Comparison of ENCODE assay signal across 13 cellular contexts in genomic region chr1:167616521-167616920, GRCh38. TPM values are rescaled to one million over a fixed set of nuclear protein-coding genes. Genes with fewer than 3 reads are reported as not detected.
DNase-seq lines count a peak whose midpoint lies in the region; ATAC-seq and TF ChIP-seq lines count a peak whose summit lies in the region.
"Had no signal": no experiment of that assay in that cellular context is flagged by ENCODE, and none has a peak within 500 bp of the region (broad histone marks: within the 10 kb centered on the region; RNA-seq: fewer than 3 reads in every experiment).

No MANE protein-coding gene starts in this region.

- H3K27ac ChIP-seq in left ventricle myocardium inferior (replicated peaks) = peak overlapping the region; percentile 81
- H3K27ac ChIP-seq in mesendoderm (ENCODE audit: low read depth, low read length) = no peak overlapping the region
- H3K27ac ChIP-seq in tibial nerve = peak overlapping the region in 3 of 4 donors; percentile 54 to 79 (median 78)
- H3K27ac ChIP-seq: vagina had no signal

- TF ChIP-seq CTCF in left ventricle myocardium inferior (IDR thresholded peaks at IDR 0.05; ENCODE audit: borderline replicate concordance) (no peak), tibial nerve (IDR thresholded peaks at IDR 0.05) (no peak)

- peaks cover 10% of the 10 kb centered on the region for H3K9me3 Mint-ChIP-seq in activated CD8-positive, alpha-beta T cell treated with anti-CD3 and anti-CD28 coated beads, Interleukin-2, amount 10 ng/mL, durations not matched to agents 7 days and 5 days (ENCODE audit: insufficient read depth)

- no peak overlapping the region for H4K8ac ChIP-seq in mesendoderm (ENCODE audit: low read depth, low read length)

- H3K4ac ChIP-seq in mesendoderm (ENCODE audit: low read depth, low read length) = peak overlapping the region; percentile 62

- CTCF ChIA-PET in activated CD8-positive, alpha-beta T cell treated with anti-CD3 and anti-CD28 coated beads, Interleukin-2, amount 10 ng/mL, durations not matched to agents 7 days and 5 days (lab: Charles Lee) = interaction anchor here (1.1 to 5.2 kb wide), 10 partner anchors 8 to 348 kb away, joined by 3 to 57 read pairs (median 4); no protein-coding TSS in a partner anchor

- H2BK15ac ChIP-seq in mesendoderm (replicated peaks; ENCODE audit: low read depth) = no peak overlapping the region

- H3K36me3 ChIP-seq in left ventricle myocardium inferior (no peaks in the 10 kb centered on the region), mesendoderm (ENCODE audit: control insufficient read depth, insufficient read depth, low read length) (no peaks in the 10 kb centered on the region), tibial nerve (no peaks in the 10 kb centered on the region)
- H3K36me3 ChIP-seq: vagina had no signal

- H3K27me3 ChIP-seq in left ventricle myocardium inferior (ENCODE audit: low read depth) (no peaks in the 10 kb centered on the region), mesendoderm (ENCODE audit: insufficient read depth, low read length, poor library complexity) (no peaks in the 10 kb centered on the region), tibial nerve (no peaks in the 10 kb centered on the region)
- H3K27me3 ChIP-seq: vagina had no signal

- no peaks in the 10 kb centered on the region for H3K79me1 ChIP-seq in mesendoderm (ENCODE audit: low read length)

- peaks cover 5% of the 10 kb centered on the region for H3K9me3 ChIP-seq in left ventricle myocardium inferior (replicated peaks)
- no peaks in the 10 kb centered on the region for H3K9me3 ChIP-seq in tibial nerve
- H3K9me3 ChIP-seq: vagina had no signal

- no peak for TF ChIP-seq EP300 in tibial nerve (IDR thresholded peaks at IDR 0.05)

- POLR2A ChIA-PET in activated CD8-positive, alpha-beta T cell treated with anti-CD3 and anti-CD28 coated beads, Interleukin-2, amount 10 ng/mL, durations not matched to agents 7 days and 5 days (lab: Charles Lee) = interaction anchor here (1.2 to 3.6 kb wide), 3 partner anchors 12 to 20 kb away, joined by 4 to 47 read pairs (median 26); partner anchors contain the start of gene RCSD1

- no peaks in the 10 kb centered on the region for H3K27me3 Mint-ChIP-seq in activated CD8-positive, alpha-beta T cell treated with anti-CD3 and anti-CD28 coated beads, Interleukin-2, amount 10 ng/mL, durations not matched to agents 7 days and 5 days (ENCODE audit: low read depth)

- no peak overlapping the region for H2AK5ac ChIP-seq in mesendoderm (ENCODE audit: low read length)

- H3K36me3 Mint-ChIP-seq in activated CD8-positive, alpha-beta T cell treated with anti-CD3 and anti-CD28 coated beads, Interleukin-2, amount 10 ng/mL, durations not matched to agents 7 days and 5 days (ENCODE audit: low read depth) = peaks cover 17% of the 10 kb centered on the region

- H2BK120ac ChIP-seq in mesendoderm (ENCODE audit: low read depth, low read length) = no peak overlapping the region

- H3K79me2 ChIP-seq in mesendoderm (ENCODE audit: control insufficient read depth, insufficient read depth, low read length) = no peaks in the 10 kb centered on the region

- H3K56ac ChIP-seq in mesendoderm (ENCODE audit: low read length) = no peak overlapping the region

- H3K4me1 ChIP-seq in left ventricle myocardium inferior (peaks cover 38% of the 10 kb centered on the region), mesendoderm (ENCODE audit: control insufficient read depth, low read depth, low read length) (peaks cover 14% of the 10 kb centered on the region), tibial nerve (peaks cover 0 to 20% (median 13%) of the 10 kb centered on the region in 4 donors)

- H3K18ac ChIP-seq in mesendoderm (ENCODE audit: low read length) = no peak overlapping the region

- peak overlapping the region; percentile 68 for H3K4me3 Mint-ChIP-seq in activated CD8-positive, alpha-beta T cell treated with anti-CD3 and anti-CD28 coated beads, Interleukin-2, amount 10 ng/mL, durations not matched to agents 7 days and 5 days
- H3K4me3 Mint-ChIP-seq: endodermal cell had no signal

- intact Hi-C loops in left ventricle myocardium inferior (cut with micrococcal nuclease) (no loop called here), Right ventricle myocardium superior (cut with DNase I) (no loop called here)

- DNase-seq in left ventricle myocardium inferior (no peak), Right ventricle myocardium superior (no peak), mesendoderm (no peak), tibial nerve (ENCODE audit: low spot score in 2 of 2) (no peak), NCI-H526 (lab: John Stamatoyannopoulos, UW) (no peak), COR-L47 (lab: John Stamatoyannopoulos, UW) (no peak)
- no peak for DNase-seq in activated CD8-positive, alpha-beta T cell treated with anti-CD3 and anti-CD28 coated beads, Interleukin-2, amount 10 ng/mL, durations not matched to agents 7 days and 5 days
- DNase-seq: activated effector memory CD4-positive, alpha-beta T cell treated with anti-CD3 and anti-CD28 coated beads, Interleukin-2, amount 50 U/mL, for 16 hours; endodermal cell; NCI-H1417 treated with DMSO at 0.1 percent for 48 hours had no signal

- peaks cover 55% of the 10 kb centered on the region for H3K4me1 Mint-ChIP-seq in activated CD8-positive, alpha-beta T cell treated with anti-CD3 and anti-CD28 coated beads, Interleukin-2, amount 10 ng/mL, durations not matched to agents 7 days and 5 days (ENCODE audit: low read depth)

- no peak overlapping the region for H4K5ac ChIP-seq in mesendoderm (ENCODE audit: low read length)

- ATAC-seq in Right ventricle myocardium superior (ENCODE audit: poor library complexity) = no peak
- no peak for ATAC-seq in activated CD8-positive, alpha-beta T cell treated with anti-CD3 and anti-CD28 coated beads, Interleukin-2, amount 10 ng/mL, durations not matched to agents 7 days and 5 days
- ATAC-seq in HG02588 (IDR thresholded peaks at IDR 0.05; ENCODE audit: unreplicated experiment) = no peak

- no CpG with 5 or more reads among the region's 8 CpGs for WGBS in mesendoderm (ENCODE audit: extremely low coverage, insufficient coverage, low lambda C conversion rate)
- 87% methylated on average over 8 of the region's 8 CpGs for WGBS in tibial nerve, 2 donors

- no peak overlapping the region for H2BK5ac ChIP-seq in mesendoderm (ENCODE audit: low read length)

- no peak overlapping the region for H3K9ac ChIP-seq in mesendoderm (ENCODE audit: low read length)

- no peak overlapping the region for H3K4me3 ChIP-seq in left ventricle myocardium inferior
- H3K4me3 ChIP-seq in mesendoderm (ENCODE audit: low read length) = no peak overlapping the region
- H3K4me3 ChIP-seq in tibial nerve = peak overlapping the region in 1 of 4 donors; percentile 18
- H3K4me3 ChIP-seq: vagina had no signal

- TF ChIP-seq POLR2A in tibial nerve (IDR thresholded peaks at IDR 0.05) = no peak

- H3K27ac Mint-ChIP-seq in activated CD8-positive, alpha-beta T cell treated with anti-CD3 and anti-CD28 coated beads, Interleukin-2, amount 10 ng/mL, durations not matched to agents 7 days and 5 days = peak overlapping the region; percentile 95
- H3K27ac Mint-ChIP-seq: endodermal cell had no signal

- no peak overlapping the region for H3K4me2 ChIP-seq in mesendoderm (ENCODE audit: low read length)

- no peak overlapping the region for H3K23ac ChIP-seq in mesendoderm (ENCODE audit: low read length)

RNA-seq across cellular contexts. Expression of gene RCSD1, which starts 13.5 kb away (rescaled TPM):
- total RNA-seq in left ventricle myocardium inferior (42.7 TPM), Right ventricle myocardium superior (42.9 TPM), tibial nerve (10 to 100 TPM; 10.0 to 17.7 (median 12.9) TPM)
- 100 to 1,000 TPM; 143 to 145 TPM for total RNA-seq in activated CD8-positive, alpha-beta T cell treated with anti-CD3 and anti-CD28 coated beads, Interleukin-2, amount 10 ng/mL, durations not matched to agents 7 days and 5 days
- polyA plus RNA-seq in mesendoderm (2013, experiment 1 of 2) = 1.2 TPM
- polyA plus RNA-seq in mesendoderm (2013, experiment 2 of 2) = 1.2 TPM
- polyA plus RNA-seq: BJ had no signal
